ENCODE assay signal across 8 cellular contexts in the genomic region with DNA sequence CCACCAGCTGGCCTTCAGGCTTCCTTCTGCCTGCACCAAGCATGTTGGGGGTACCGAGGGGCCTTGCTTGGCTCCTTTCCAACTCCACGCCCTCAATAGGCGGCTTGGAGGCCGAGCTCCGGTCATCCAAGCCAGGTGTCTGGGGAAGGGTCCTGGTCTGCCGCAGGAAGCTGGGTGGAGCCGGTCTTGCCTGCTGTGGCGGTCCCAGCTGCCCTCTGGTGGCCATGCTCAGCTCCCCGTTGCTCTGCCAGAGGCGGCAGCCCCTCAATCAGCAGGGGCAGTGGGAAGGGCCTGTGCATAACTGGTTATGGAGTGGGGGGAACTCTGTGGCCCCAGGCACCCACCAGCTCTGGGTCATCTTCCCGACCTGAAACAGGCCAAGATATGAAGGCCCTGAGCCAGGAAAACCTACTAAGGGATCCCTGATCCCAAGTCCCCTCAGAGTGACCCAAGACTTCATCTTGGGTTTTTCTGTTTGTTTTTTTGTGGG. TPM values are rescaled to one million over a fixed set of nuclear protein-coding genes. Genes with fewer than 3 reads are reported as not detected.
DNase-seq lines count a peak whose midpoint lies in the region; ATAC-seq and TF ChIP-seq lines count a peak whose summit lies in the region.

No MANE protein-coding gene starts in this region.

- H3K4me3 Mint-ChIP-seq in chondrocyte (ENCODE audit: unreplicated experiment), result no peak overlapping the region

- H3K27me3 Mint-ChIP-seq in chondrocyte (ENCODE audit: low read depth), result peaks cover 3% of the 10 kb centered on the region

- peaks cover 38% of the 10 kb centered on the region for H3K27me3 ChIP-seq in NT2/D1 (ENCODE audit: insufficient read depth, insufficient read length)
- no peaks in the 10 kb centered on the region for H3K27me3 ChIP-seq in right lobe of liver
- H3K27me3 ChIP-seq in transverse colon, result peaks cover 17% of the 10 kb centered on the region

- H3K4me3 ChIP-seq in NT2/D1 (ENCODE audit: insufficient read length, low read depth) (no peak overlapping the region), right lobe of liver (no peak overlapping the region), transverse colon (no peak overlapping the region)

- TF ChIP-seq POLR2A in right lobe of liver (IDR thresholded peaks at IDR 0.05) (no peak), transverse colon (IDR thresholded peaks at IDR 0.05) (no peak)

- H3K27ac ChIP-seq in right lobe of liver, result no peak overlapping the region
- H3K27ac ChIP-seq in transverse colon, result no peak overlapping the region

- peaks cover 18% of the 10 kb centered on the region for H3K4me1 ChIP-seq in NT2/D1 (ENCODE audit: insufficient read depth, insufficient read length)
- H3K4me1 ChIP-seq in right lobe of liver, result peaks cover 0 to 23% (median 2%) of the 10 kb centered on the region in 4 donors
- H3K4me1 ChIP-seq in transverse colon, result peaks cover 5 to 15% (median 14%) of the 10 kb centered on the region in 4 donors

- no peaks in the 10 kb centered on the region for H3K9me3 Mint-ChIP-seq in chondrocyte (ENCODE audit: low read depth)

- peak in 1 of 4 donors; percentile 13 for ATAC-seq in right lobe of liver
- no peak for ATAC-seq in GM18909 (IDR thresholded peaks at IDR 0.05; ENCODE audit: poor library complexity, unreplicated experiment)
- no peak for ATAC-seq in HG02970 (IDR thresholded peaks at IDR 0.05; ENCODE audit: low FRiP score, unreplicated experiment)

- intact Hi-C loops in right lobe of liver (cut with DNase I), result no loop called here
- intact Hi-C loops in transverse colon (cut with DNase I; ENCODE audit: low total_unique reads), result loop anchor here (2.0 kb wide), 1 partner anchor 43 kb away; no protein-coding TSS in a partner anchor

- TF ChIP-seq EP300 in transverse colon (IDR thresholded peaks at IDR 0.05; ENCODE audit: low read depth), result no peak

- H3K36me3 ChIP-seq in NT2/D1 (ENCODE audit: insufficient read depth, insufficient read length, low read length) (no peaks in the 10 kb centered on the region), right lobe of liver (no peaks in the 10 kb centered on the region), transverse colon (no peaks in the 10 kb centered on the region)

- DNase-seq in SHP77 (lab: John Stamatoyannopoulos, UW) (peak; percentile 32 to 74), SHP77 treated with DMSO at 0.1 percent for 48 hours (lab: John Stamatoyannopoulos, UW) (no peak), NT2/D1 (ENCODE audit: low read depth, low spot score) (no peak), chondrocyte (ENCODE audit: low spot score) (peak; percentile 90), right lobe of liver (peak in 2 of 3 donors; percentile 56 to 72), transverse colon (peak; percentile 38)

- H3K9me3 ChIP-seq in NT2/D1 (ENCODE audit: insufficient read depth, low read length), result no peaks in the 10 kb centered on the region
- no peaks in the 10 kb centered on the region for H3K9me3 ChIP-seq in right lobe of liver
- no peaks in the 10 kb centered on the region for H3K9me3 ChIP-seq in transverse colon

- peak overlapping the region; percentile 51 for H3K9ac ChIP-seq in NT2/D1 (ENCODE audit: insufficient read length, low read depth)

- TF ChIP-seq CTCF in chondrocyte (IDR thresholded peaks at IDR 0.05) (peak; percentile 94), right lobe of liver (IDR thresholded peaks at IDR 0.05) (peak; percentile 48 to 69 (median 55)), transverse colon (IDR thresholded peaks at IDR 0.05) (peak; percentile 46 to 73 (median 56))

- H3K27ac Mint-ChIP-seq in chondrocyte (ENCODE audit: unreplicated experiment), result no peak overlapping the region

- H3K36me3 Mint-ChIP-seq in chondrocyte (ENCODE audit: low read depth), result no peaks in the 10 kb centered on the region

- H3K4me1 Mint-ChIP-seq in chondrocyte (ENCODE audit: low read depth), result no peaks in the 10 kb centered on the region

- in situ Hi-C loops in transverse colon (cut with MboI; ENCODE audit: low pct_ligation_motif_present in 1 of 4, low pct_unique_long_range_greater_than_20kb in 1 of 4, low sequenced_read_pairs in 3 of 4), result no loop called here

- 0% methylated on average over 1 of the region's 11 CpGs for WGBS in right lobe of liver (ENCODE audit: insufficient coverage, low coverage, low lambda C conversion rate, missing lambda C conversion rate)
- 17% methylated on average over 3 of the region's 11 CpGs; no CpG with 5 or more reads in 1 of the 2 donors for WGBS in transverse colon (ENCODE audit: low coverage in 1 of 2), 2 donors

RNA-seq across cellular contexts. Expression of a gene that starts 3.2 kb away (rescaled TPM):
- total RNA-seq in chondrocyte (15.2 to 24.2 TPM (median 21.5 TPM) in 3 replicates), right lobe of liver (10 to 100 TPM; 11.5 to 40.9 (median 20.7) TPM), transverse colon (10 to 100 TPM; 15.3 to 81.6 (median 19.3) TPM)

RNA-seq across cellular contexts. Expression of a gene that starts 7.5 kb away (rescaled TPM):
- total RNA-seq in chondrocyte (21.7 to 30.4 TPM (median 30.1 TPM) in 3 replicates), right lobe of liver (10 to 100 TPM; 11.0 to 27.0 (median 15.5) TPM), transverse colon (100 to 1,000 TPM in 1 of 4 donors, 10 to 100 TPM in 3; 32.9 to 101 (median 50.6) TPM)

Comparison
In these comparisons a context has a peak if more than half of its experiments do, and no peak if none do; other contexts are left out.
1. DNase-seq: peak in SHP77 (2 of 2), chondrocyte (single experiment), right lobe of liver (2 of 3) and transverse colon (single experiment); none in SHP77 treated with DMSO at 0.1 percent for 48 hours (single experiment) and NT2/D1 (single experiment).
2. Peak in every context shown above with its lines, with median percentiles within 50 percentile points of each other: CTCF ChIP-seq.